9 cellular contexts compared by ENCODE assay signal in genomic region chr4:65668201-65669007, GRCh38. TPM values are rescaled to one million over a fixed set of nuclear protein-coding genes. Genes with fewer than 3 reads are reported as not detected.
DNase-seq lines count a peak whose midpoint lies in the region; TF ChIP-seq lines count a peak whose summit lies in the region.
"Had no signal": no experiment of that assay in that cellular context is flagged by ENCODE, and none has a peak within 500 bp of the region (broad histone marks: within the 10 kb centered on the region; RNA-seq: fewer than 3 reads in every experiment).

No MANE protein-coding gene starts in this region.

- no peaks in the 10 kb centered on the region for H3K36me3 ChIP-seq in kidney epithelial cell (ENCODE audit: control insufficient read depth, insufficient read depth, low read length)

- TF ChIP-seq CTCF in kidney epithelial cell (IDR thresholded peaks at IDR 0.05; ENCODE audit: insufficient read depth, low read length, poor library complexity, severe bottlenecking), result no peak

- H3K27ac ChIP-seq in caudate nucleus (ENCODE audit: low read depth, low read length) (peak overlapping the region; percentile 14), temporal lobe (ENCODE audit: low read depth, low read length) (peak overlapping the region; percentile 44)

- H3K4me3 ChIP-seq in kidney epithelial cell (ENCODE audit: low read depth, low read length), result peak overlapping the region; percentile 50

- peak; percentile 68 for DNase-seq in HuH-7 (ENCODE audit: low spot score)
- peak in 36 of 61 donors; percentile 0 to 57 (median 19) for DNase-seq in caudate nucleus (lab: John Stamatoyannopoulos, UW)
- DNase-seq in kidney epithelial cell (ENCODE audit: low read depth), result no peak
- DNase-seq in MV-4-11 (lab: John Stamatoyannopoulos, UW), result no peak
- DNase-seq in NCI-H1048 (lab: John Stamatoyannopoulos, UW), result no peak
- no peak for DNase-seq in NCI-H1092 (lab: John Stamatoyannopoulos, UW)
- no peak for DNase-seq in NCI-H2029 treated with DMSO at 0.1 percent for 48 hours (lab: John Stamatoyannopoulos, UW)
- DNase-seq: RPMI8226 had no signal

- peaks cover 21% of the 10 kb centered on the region for H3K27me3 ChIP-seq in kidney epithelial cell (ENCODE audit: control insufficient read depth, insufficient read depth, low read length)

RNA-seq across cellular contexts. Expression of gene EPHA5, which starts 1.9 kb away (rescaled TPM):
- total RNA-seq in kidney epithelial cell (0.04 and 0.07 TPM in 2 replicates), temporal lobe (128 TPM)

Comparison
In these comparisons a context has a peak if more than half of its experiments do, and no peak if none do; other contexts are left out.
1. DNase-seq: peak in HuH-7 (single experiment) and caudate nucleus (36 of 61); none in kidney epithelial cell (single experiment), MV-4-11 (single experiment), NCI-H1048 (single experiment), NCI-H1092 (single experiment) and NCI-H2029 treated with DMSO at 0.1 percent for 48 hours (single experiment).
2. RNA of gene EPHA5, which starts 1.9 kb away (total RNA-seq): 128 TPM in temporal lobe (single experiment); 0.04 to 0.07 TPM in kidney epithelial cell; every median in the first group is over 100 times any median in the second.